In the genomic region with DNA sequence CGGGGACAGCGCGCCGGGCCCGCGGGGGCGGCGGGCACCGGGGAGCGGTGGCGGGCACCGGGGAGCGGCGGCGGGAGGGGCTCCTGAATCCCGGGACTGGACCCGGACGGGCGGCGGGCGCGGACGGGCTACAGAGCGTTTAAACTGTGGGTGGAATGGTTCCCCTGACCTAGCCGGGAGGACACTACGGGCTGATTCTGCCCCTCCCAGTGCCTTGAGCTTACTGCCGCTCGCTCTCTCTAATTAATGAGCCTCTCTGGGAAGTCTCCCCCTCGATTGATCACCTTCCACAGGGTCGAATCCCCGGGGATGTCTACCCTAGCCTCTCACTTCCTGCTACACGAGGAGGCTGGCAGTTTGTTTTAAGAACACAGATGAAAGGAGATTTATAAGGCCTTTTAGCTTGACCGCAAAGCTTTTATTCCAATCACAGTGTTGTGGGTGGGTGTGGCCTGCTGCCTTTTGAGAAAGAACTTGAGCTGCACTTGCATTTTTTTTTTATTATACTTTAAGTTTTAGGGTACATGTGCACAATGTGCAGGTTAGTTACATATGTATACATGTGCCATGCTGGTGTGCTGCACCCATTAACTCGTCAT, we compare ENCODE assay signal across 8 cellular contexts. TPM values are rescaled to one million over a fixed set of nuclear protein-coding genes. Genes with fewer than 3 reads are reported as not detected.
DNase-seq lines count a peak whose midpoint lies in the region; ATAC-seq and TF ChIP-seq lines count a peak whose summit lies in the region.

No MANE protein-coding gene starts in this region.

- peaks cover 7% of the 10 kb centered on the region for H3K9me3 Mint-ChIP-seq in stimulated activated naive CD8-positive, alpha-beta T cell treated with anti-CD3 and anti-CD28 coated beads, Interleukin-15, Interleukin-2, amounts not matched to agents 100 ng/mL and 50 ng/mL, for 24 hours
- H3K9me3 Mint-ChIP-seq in glutamatergic neuron (ENCODE audit: unreplicated experiment), result peaks cover 7% of the 10 kb centered on the region

- H3K36me3 ChIP-seq in SK-N-MC (ENCODE audit: insufficient read depth, low read length), result no peaks in the 10 kb centered on the region

- no peaks in the 10 kb centered on the region for H3K9me3 ChIP-seq in SK-N-MC (ENCODE audit: low read depth, low read length)

- no peak for DNase-seq in stimulated activated naive CD8-positive, alpha-beta T cell treated with anti-CD3 and anti-CD28 coated beads, Interleukin-15, Interleukin-2, amounts not matched to agents 100 U/mL and 50 U/mL, for 24 hours
- DNase-seq in SK-N-MC (ENCODE audit: low read depth, low spot score) (peak; percentile 8), glutamatergic neuron (peak; percentile 64), retinal pigment epithelial cell (ENCODE audit: low read depth) (no peak), iPS-NIHi11 (ENCODE audit: low spot score) (no peak), NCI-H1092 (lab: John Stamatoyannopoulos, UW) (no peak)

- no peak overlapping the region for H3K27ac Mint-ChIP-seq in stimulated activated naive CD8-positive, alpha-beta T cell treated with anti-CD3 and anti-CD28 coated beads, Interleukin-15, Interleukin-2, amounts not matched to agents 100 ng/mL and 50 ng/mL, for 24 hours
- H3K27ac Mint-ChIP-seq in glutamatergic neuron (ENCODE audit: unreplicated experiment), result peak overlapping the region; percentile 89

- peaks cover 5% of the 10 kb centered on the region for H3K4me1 Mint-ChIP-seq in stimulated activated naive CD8-positive, alpha-beta T cell treated with anti-CD3 and anti-CD28 coated beads, Interleukin-15, Interleukin-2, amounts not matched to agents 100 ng/mL and 50 ng/mL, for 24 hours (ENCODE audit: low read depth)
- H3K4me1 Mint-ChIP-seq in glutamatergic neuron (ENCODE audit: low read depth, unreplicated experiment), result peaks cover 4% of the 10 kb centered on the region

- no peak for ATAC-seq in stimulated activated naive CD8-positive, alpha-beta T cell treated with anti-CD3 and anti-CD28 coated beads, Interleukin-15, Interleukin-2, amounts not matched to agents 100 U/mL and 50 U/mL, for 24 hours
- ATAC-seq in HG03159 (IDR thresholded peaks at IDR 0.05; ENCODE audit: unreplicated experiment), result no peak

- peaks cover 46% of the 10 kb centered on the region for H3K27me3 Mint-ChIP-seq in stimulated activated naive CD8-positive, alpha-beta T cell treated with anti-CD3 and anti-CD28 coated beads, Interleukin-15, Interleukin-2, amounts not matched to agents 100 ng/mL and 50 ng/mL, for 24 hours
- peaks cover 8% of the 10 kb centered on the region for H3K27me3 Mint-ChIP-seq in glutamatergic neuron (ENCODE audit: unreplicated experiment)

- no peak overlapping the region for H3K9ac ChIP-seq in SK-N-MC (ENCODE audit: insufficient read length)

- no peak overlapping the region for H3K27ac ChIP-seq in SK-N-MC

- TF ChIP-seq CTCF in glutamatergic neuron (IDR thresholded peaks at IDR 0.05; ENCODE audit: partially characterized antibody, unreplicated experiment) (no peak), retinal pigment epithelial cell (conservative IDR thresholded peaks at IDR 0.05; ENCODE audit: low read depth, low read length) (no peak)

- peak overlapping the region; percentile 60 for H3K4me3 Mint-ChIP-seq in stimulated activated naive CD8-positive, alpha-beta T cell treated with anti-CD3 and anti-CD28 coated beads, Interleukin-15, Interleukin-2, amounts not matched to agents 100 ng/mL and 50 ng/mL, for 24 hours
- H3K4me3 Mint-ChIP-seq in glutamatergic neuron (ENCODE audit: unreplicated experiment), result peak overlapping the region; percentile 86

- H3K4me3 ChIP-seq in SK-N-MC, result peak overlapping the region; percentile 85
- peak overlapping the region; percentile 48 for H3K4me3 ChIP-seq in retinal pigment epithelial cell (ENCODE audit: low read length)

- H3K36me3 Mint-ChIP-seq in stimulated activated naive CD8-positive, alpha-beta T cell treated with anti-CD3 and anti-CD28 coated beads, Interleukin-15, Interleukin-2, amounts not matched to agents 100 ng/mL and 50 ng/mL, for 24 hours (ENCODE audit: low read depth), result no peaks in the 10 kb centered on the region
- peaks cover 10% of the 10 kb centered on the region for H3K36me3 Mint-ChIP-seq in glutamatergic neuron (ENCODE audit: unreplicated experiment)

RNA-seq across cellular contexts. Expression of a gene that starts 1.0 kb away (rescaled TPM):
- 52.5 TPM for total RNA-seq in glutamatergic neuron (ENCODE audit: unreplicated experiment)

Comparison
In these comparisons a context has a peak if more than half of its experiments do, and no peak if none do; other contexts are left out.
1. DNase-seq: peak in SK-N-MC (single experiment) and glutamatergic neuron (single experiment); none in stimulated activated naive CD8-positive, alpha-beta T cell treated with anti-CD3 and anti-CD28 coated beads, Interleukin-15, Interleukin-2, amounts not matched to agents 100 U/mL and 50 U/mL, for 24 hours (single experiment), retinal pigment epithelial cell (single experiment), iPS-NIHi11 (single experiment) and NCI-H1092 (single experiment).